Comparison of ENCODE assay signal across 8 cellular contexts in genomic region chr2:197498937-197499593, GRCh38. TPM values are rescaled to one million over a fixed set of nuclear protein-coding genes. Genes with fewer than 3 reads are reported as not detected.
DNase-seq lines count a peak whose midpoint lies in the region; TF ChIP-seq lines count a peak whose summit lies in the region.

No MANE protein-coding gene starts in this region.

- H3K4me3 ChIP-seq in GM12865 (ENCODE audit: low read depth, low read length) (peak overlapping the region; percentile 73), HEK293 (ENCODE audit: low read depth, low read length) (peak overlapping the region; percentile 93), duodenal mucosa (ENCODE audit: low read depth in 1 of 2, low read length in 2 of 2) (peak overlapping the region; percentile 86 to 87), lower leg skin (ENCODE audit: low read depth, poor library complexity, severe bottlenecking) (peak overlapping the region; percentile 81)

- POLR2A ChIA-PET in HEK293 (lab: Yijun Ruan, JAX) = interaction anchor here (0.8 to 5.4 kb wide), 20 partner anchors 8 to 700 kb away, joined by 3 to 85 read pairs (median 6); partner anchors contain the start of genes COQ10B, MARS2, MOB4 and SF3B1

- peak overlapping the region; percentile 92 to 98 for H3K9ac ChIP-seq in duodenal mucosa (ENCODE audit: low read depth in 1 of 2, low read length in 2 of 2)

- TF ChIP-seq CTCF in GM12865 (IDR thresholded peaks at IDR 0.05; ENCODE audit: insufficient read depth, low read depth, low read length, missing control alignments) (no peak), HEK293 (tag by site-specific recombination; IDR thresholded peaks at IDR 0.05) (no peak), lower leg skin (IDR thresholded peaks at IDR 0.05) (no peak)

- H3K27ac ChIP-seq in HEK293 (ENCODE audit: extremely low read depth, low read depth, low read length) (peak overlapping the region; percentile 92), duodenal mucosa (ENCODE audit: low read depth, low read length) (peak overlapping the region; percentile 98)

- intact Hi-C loops in lower leg skin (cut with DNase I; ENCODE audit: low total_unique reads) = loop anchor here (10.0 kb wide), 1 partner anchor 206 kb away; the partner anchor contains the start of gene MARS2

- CTCF ChIA-PET in HEK293 (lab: Yijun Ruan, JAX) = interaction anchor here (0.7 to 1.2 kb wide), 2 partner anchors 14 to 21 kb away, joined by 3 read pairs; no protein-coding TSS in a partner anchor

- TF ChIP-seq POLR2A in lower leg skin (IDR thresholded peaks at IDR 0.05) = no peak

- H3K36me3 ChIP-seq in HEK293 (ENCODE audit: control insufficient read depth in 2 of 2, insufficient read depth in 1 of 2, low read length in 2 of 2) (peaks cover 48 to 78% of the 10 kb centered on the region in 2 experiments), duodenal mucosa (ENCODE audit: control insufficient read depth in 1 of 2, insufficient read depth in 2 of 2, low read length in 2 of 2) (peaks cover 20 to 38% of the 10 kb centered on the region in 2 donors)

- H3K4me1 ChIP-seq in HEK293 (ENCODE audit: control insufficient read depth, insufficient read depth, low read length) (peaks cover 12% of the 10 kb centered on the region; the same call in 1 of the 2 replicates), duodenal mucosa (ENCODE audit: control insufficient read depth in 1 of 2, insufficient read depth in 2 of 2, low read length in 2 of 2) (peaks cover 36% of the 10 kb centered on the region in 2 donors)

- no peaks in the 10 kb centered on the region for H3K9me3 ChIP-seq in HEK293 (ENCODE audit: control insufficient read depth, insufficient read depth, low read depth, low read length)
- no peaks in the 10 kb centered on the region for H3K9me3 ChIP-seq in duodenal mucosa (ENCODE audit: control insufficient read depth in 1 of 2, low read length in 2 of 2)

- DNase-seq in GM12865 (ENCODE audit: low read depth) = peak; percentile 79
- DNase-seq in NCI-H1092 treated with DMSO at 0.1 percent for 48 hours (lab: John Stamatoyannopoulos, UW) = peak; percentile 28
- DNase-seq in activated CD4-positive, alpha-beta T cell treated with anti-CD3 and anti-CD28 coated beads, Interleukin-2, amount 50 U/mL, for 48 hours = peak; percentile 57 to 67
- peak; percentile 40 to 93 for DNase-seq in lower leg skin (ENCODE audit: low spot score in 2 of 2)
- DNase-seq in stimulated activated CD4-positive, alpha-beta T cell treated with anti-CD3 and anti-CD28 coated beads, Interleukin-4, amount 100 ng/mL, for 48 hours (ENCODE audit: low read depth in 2 of 2) = peak; percentile 35 to 47
- no peak for DNase-seq in DMS114 treated with DMSO at 0.1 percent for 48 hours (lab: John Stamatoyannopoulos, UW; ENCODE audit: unreplicated experiment)

- WGBS in lower leg skin, 2 donors = 0 to 1% methylated on average over 36 to 41 of the region's 46 CpGs

- no peaks in the 10 kb centered on the region for H3K27me3 ChIP-seq in duodenal mucosa (ENCODE audit: control insufficient read depth in 1 of 2, insufficient read depth in 2 of 2, low read length in 2 of 2)

TF ChIP-seq in HEK293, 187 proteins besides CTCF, POLR2A, EP300 and RAD21:
- TF ChIP-seq ZNF280D (tag by site-specific recombination; IDR thresholded peaks at IDR 0.05) (no peak), REST (tag by site-specific recombination; IDR thresholded peaks at IDR 0.05) (peak; percentile 5; the same call in 1 of the 2 replicates), SP2 (tag by site-specific recombination; IDR thresholded peaks at IDR 0.05) (peak; percentile 42), ZFHX2 (tag by site-specific recombination; conservative IDR thresholded peaks at IDR 0.05) (peak; percentile 91), HOXC10 (CRISPR knock-in tag; IDR thresholded peaks at IDR 0.05) (no peak), ZNF223 (tag by site-specific recombination; IDR thresholded peaks at IDR 0.05) (no peak), ZNF26 (tag by site-specific recombination; IDR thresholded peaks at IDR 0.05) (no peak), EGR2 (tag by site-specific recombination; IDR thresholded peaks at IDR 0.05; ENCODE audit: low read depth) (peak; percentile 92), RBAK (tag by site-specific recombination; IDR thresholded peaks at IDR 0.05) (0 out of 2 replicates have a peak, but pooled peaks have one; percentile 48), ZNF341 (tag by site-specific recombination; IDR thresholded peaks at IDR 0.05; ENCODE audit: low read depth) (no peak; the same call in 1 of the 2 replicates), GLIS1 (tag by site-specific recombination; IDR thresholded peaks at IDR 0.05) (peak; percentile 74), ZNF140 (tag by site-specific recombination; IDR thresholded peaks at IDR 0.05) (no peak), GLIS2 (tag by site-specific recombination; IDR thresholded peaks at IDR 0.05) (peak; percentile 89), ZNF10 (tag by site-specific recombination; IDR thresholded peaks at IDR 0.05) (no peak), ZBTB7A (tag by site-specific recombination; IDR thresholded peaks at IDR 0.05; ENCODE audit: low read depth) (no peak), TRIM28 (IDR thresholded peaks at IDR 0.05; ENCODE audit: borderline replicate concordance, low read length) (0 out of 2 replicates have a peak, but pooled peaks have one; percentile 52), ZNF335 (tag by site-specific recombination; conservative IDR thresholded peaks at IDR 0.05) (peak; percentile 51; the same call in 1 of the 2 replicates), OSR2 (tag by site-specific recombination; IDR thresholded peaks at IDR 0.05) (no peak)

RNA-seq across cellular contexts. Expression of gene HSPD1, which starts 0.6 kb away (rescaled TPM):
- 100 to 1,000 TPM in 1 of 4 donors, 10 to 100 TPM in 3; 74.7 to 104 (median 88.9) TPM for total RNA-seq in lower leg skin

RNA-seq across cellular contexts. Expression of gene HSPE1, which starts 1.1 kb away (rescaled TPM):
- total RNA-seq in lower leg skin = 10 to 100 TPM; 39.3 to 70.3 (median 50.7) TPM

RNA-seq across cellular contexts. Expression of gene MOB4, which starts 16.8 kb away (rescaled TPM):
- total RNA-seq in lower leg skin = 10 to 100 TPM; 22.6 to 31.2 (median 25.0) TPM

RNA-seq across cellular contexts. Expression of gene COQ10B, which starts 45.7 kb away (rescaled TPM):
- 10 to 100 TPM; 21.5 to 28.1 (median 27.1) TPM for total RNA-seq in lower leg skin
